Comparison of ENCODE assay signal across 8 cellular contexts in genomic region chr7:44986218-44987053, GRCh38. TPM values are rescaled to one million over a fixed set of nuclear protein-coding genes. Genes with fewer than 3 reads are reported as not detected.
DNase-seq lines count a peak whose midpoint lies in the region; ATAC-seq, FAIRE-seq and TF ChIP-seq lines count a peak whose summit lies in the region.

No MANE protein-coding gene starts in this region.

- no peaks in the 10 kb centered on the region for H3K27me3 Mint-ChIP-seq in T-helper 1 cell treated with Interleukin-12 subunit alpha and Interleukin-12 subunit beta and Interleukin-4 antibody, amounts not matched to agents 30 μg/mL and 1 μg/mL, for 36 hours (ENCODE audit: low read depth)

- H3K36me3 ChIP-seq in uterus = no peaks in the 10 kb centered on the region

- TF ChIP-seq POLR2A in GM12892 (IDR thresholded peaks at IDR 0.05; ENCODE audit: low read depth, low read length) (peak; percentile 99), uterus (IDR thresholded peaks at IDR 0.05) (peak; percentile 93 to 97)

- H3K4me3 ChIP-seq in right cardiac atrium (ENCODE audit: low read length) (peak overlapping the region; percentile 28), uterus (peak overlapping the region; percentile 52 to 57)

- no peaks in the 10 kb centered on the region for H3K27me3 ChIP-seq in right cardiac atrium (ENCODE audit: control insufficient read depth, insufficient read depth)
- H3K27me3 ChIP-seq in uterus = no peaks in the 10 kb centered on the region

- H3K9me3 ChIP-seq in right cardiac atrium (ENCODE audit: control insufficient read depth, low read length) = no peaks in the 10 kb centered on the region
- no peaks in the 10 kb centered on the region for H3K9me3 ChIP-seq in uterus

- 1% methylated on average over 68 of the region's 68 CpGs for WGBS in right cardiac atrium

- no peaks in the 10 kb centered on the region for H3K9me3 Mint-ChIP-seq in T-helper 1 cell treated with Interleukin-12 subunit alpha and Interleukin-12 subunit beta and Interleukin-4 antibody, amounts not matched to agents 30 μg/mL and 1 μg/mL, for 36 hours

- ATAC-seq in HG02798 (IDR thresholded peaks at IDR 0.05; ENCODE audit: poor library complexity, unreplicated experiment) = peak; percentile 96
- peak; percentile 97 to 98 for ATAC-seq in right cardiac atrium

- peaks cover 2% of the 10 kb centered on the region for H3K4me1 ChIP-seq in right cardiac atrium (ENCODE audit: control insufficient read depth, insufficient read depth, low read length)
- H3K4me1 ChIP-seq in uterus = no peaks in the 10 kb centered on the region

- no peak for DNase-seq in GM12892 (ENCODE audit: insufficient read length)
- peak; percentile 86 for DNase-seq in NCI-H1417 treated with DMSO at 0.1 percent for 48 hours (lab: John Stamatoyannopoulos, UW)
- DNase-seq in right cardiac atrium = peak; percentile 96 to 98 (median 98)
- peak; percentile 83 for DNase-seq in pulmonary artery endothelial cell (ENCODE audit: low read depth, low spot score)
- peak; percentile 90 to 95 for DNase-seq in uterus

- FAIRE-seq in GM12892 (lab: Jason Lieb, UNC) = peak; percentile 98

- intact Hi-C loops in right cardiac atrium (cut with DNase I) = loop anchor here in 1 of 4 donors (10.0 kb wide), 1 partner anchor 118 kb away; no protein-coding TSS in a partner anchor
- intact Hi-C loops in uterus (cut with DNase I; ENCODE audit: low total_unique reads) = loop anchor here (10.0 kb wide), 1 partner anchor 412 kb away; the partner anchor contains the start of gene DDX56

- peak in 2 of 4 experiments; percentile 10 to 14 for TF ChIP-seq CTCF in uterus (IDR thresholded peaks at IDR 0.05)

- H3K27ac Mint-ChIP-seq in T-helper 1 cell treated with Interleukin-12 subunit alpha and Interleukin-12 subunit beta and Interleukin-4 antibody, amounts not matched to agents 30 μg/mL and 1 μg/mL, for 36 hours = peak overlapping the region; percentile 98

- peaks cover 46% of the 10 kb centered on the region for H3K4me1 Mint-ChIP-seq in T-helper 1 cell treated with Interleukin-12 subunit alpha and Interleukin-12 subunit beta and Interleukin-4 antibody, amounts not matched to agents 30 μg/mL and 1 μg/mL, for 36 hours (ENCODE audit: low read depth)

- H3K27ac ChIP-seq in angular gyrus (ENCODE audit: low read depth, low read length) (peak overlapping the region; percentile 97), right cardiac atrium (ENCODE audit: low read length) (peak overlapping the region; percentile 79), uterus (peak overlapping the region; percentile 91 to 96)

- peak overlapping the region; percentile 96 for H3K4me3 Mint-ChIP-seq in T-helper 1 cell treated with Interleukin-12 subunit alpha and Interleukin-12 subunit beta and Interleukin-4 antibody, amounts not matched to agents 30 μg/mL and 1 μg/mL, for 36 hours

- H3K36me3 Mint-ChIP-seq in T-helper 1 cell treated with Interleukin-12 subunit alpha and Interleukin-12 subunit beta and Interleukin-4 antibody, amounts not matched to agents 30 μg/mL and 1 μg/mL, for 36 hours (ENCODE audit: low read depth) = peaks cover 43% of the 10 kb centered on the region

RNA-seq across cellular contexts. Expression of gene MYO1G, which starts 7.6 kb away (rescaled TPM):
- polyA plus RNA-seq in GM12892 (2012; ENCODE audit: missing spikeins) = 137 TPM
- total RNA-seq in right cardiac atrium = 1 to 10 TPM in 3 of 4 donors, under 1 TPM in 1; 0.91 to 3.0 (median 2.2) TPM
- 0.70 TPM for polyA plus RNA-seq in right cardiac atrium
- 0.11 and 0.13 TPM in 2 replicates for total RNA-seq in pulmonary artery endothelial cell
- 1 to 10 TPM in 3 of 4 donors, under 1 TPM in 1; 0.59 to 3.1 (median 1.2) TPM for total RNA-seq in uterus

RNA-seq across cellular contexts. Expression of gene CCM2, which starts 13.6 kb away (rescaled TPM):
- 37.2 TPM for polyA plus RNA-seq in GM12892 (2012; ENCODE audit: missing spikeins)
- total RNA-seq in right cardiac atrium (10 to 100 TPM; 26.4 to 37.0 (median 32.4) TPM), pulmonary artery endothelial cell (74.8 and 81.1 TPM in 2 replicates), uterus (10 to 100 TPM in 3 of 4 donors, 1 to 10 TPM in 1; 7.6 to 70.2 (median 33.6) TPM)
- 32.8 TPM for polyA plus RNA-seq in right cardiac atrium
